In the genomic region with DNA sequence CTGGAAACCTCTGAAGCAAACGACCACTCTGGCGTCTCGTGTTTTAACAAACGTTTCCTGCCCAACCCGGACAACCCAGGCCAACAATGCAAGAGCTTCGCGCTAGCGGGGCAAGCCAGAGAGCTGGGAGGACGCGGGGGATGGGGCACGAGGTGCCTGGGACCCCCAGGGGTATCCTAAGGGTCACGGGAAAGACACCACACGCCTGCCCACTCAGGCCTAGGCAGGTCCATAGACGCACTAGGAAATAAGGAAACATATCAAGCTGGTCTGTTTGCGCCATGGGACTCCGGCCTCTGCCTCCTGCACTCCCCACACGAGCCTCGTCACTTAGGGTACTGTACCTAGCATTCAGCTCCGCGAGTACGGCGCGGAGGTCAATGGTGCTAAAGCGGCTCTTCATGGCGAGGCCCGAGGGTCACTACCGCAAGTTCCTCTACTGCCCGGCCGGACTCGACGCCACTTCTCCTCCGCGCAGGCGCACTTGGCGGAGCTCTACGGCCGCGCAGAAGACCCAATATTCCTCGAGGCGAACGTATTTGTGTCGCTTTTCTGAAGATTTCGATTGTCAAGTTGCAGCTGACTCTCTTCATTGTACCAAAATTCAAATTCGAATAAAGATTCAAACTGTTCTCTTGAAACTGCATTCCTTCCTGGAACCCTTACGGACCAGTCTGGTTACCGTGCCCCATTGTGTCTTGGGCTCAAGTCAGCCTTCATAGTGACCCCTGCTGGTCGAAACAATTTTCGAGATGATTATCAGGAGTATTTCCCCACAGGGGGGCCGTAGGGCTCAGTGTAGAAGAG, we compare ENCODE assay signal across 1 cellular context.
TF ChIP-seq lines count a peak whose summit lies in the region.

A gene with protein sequence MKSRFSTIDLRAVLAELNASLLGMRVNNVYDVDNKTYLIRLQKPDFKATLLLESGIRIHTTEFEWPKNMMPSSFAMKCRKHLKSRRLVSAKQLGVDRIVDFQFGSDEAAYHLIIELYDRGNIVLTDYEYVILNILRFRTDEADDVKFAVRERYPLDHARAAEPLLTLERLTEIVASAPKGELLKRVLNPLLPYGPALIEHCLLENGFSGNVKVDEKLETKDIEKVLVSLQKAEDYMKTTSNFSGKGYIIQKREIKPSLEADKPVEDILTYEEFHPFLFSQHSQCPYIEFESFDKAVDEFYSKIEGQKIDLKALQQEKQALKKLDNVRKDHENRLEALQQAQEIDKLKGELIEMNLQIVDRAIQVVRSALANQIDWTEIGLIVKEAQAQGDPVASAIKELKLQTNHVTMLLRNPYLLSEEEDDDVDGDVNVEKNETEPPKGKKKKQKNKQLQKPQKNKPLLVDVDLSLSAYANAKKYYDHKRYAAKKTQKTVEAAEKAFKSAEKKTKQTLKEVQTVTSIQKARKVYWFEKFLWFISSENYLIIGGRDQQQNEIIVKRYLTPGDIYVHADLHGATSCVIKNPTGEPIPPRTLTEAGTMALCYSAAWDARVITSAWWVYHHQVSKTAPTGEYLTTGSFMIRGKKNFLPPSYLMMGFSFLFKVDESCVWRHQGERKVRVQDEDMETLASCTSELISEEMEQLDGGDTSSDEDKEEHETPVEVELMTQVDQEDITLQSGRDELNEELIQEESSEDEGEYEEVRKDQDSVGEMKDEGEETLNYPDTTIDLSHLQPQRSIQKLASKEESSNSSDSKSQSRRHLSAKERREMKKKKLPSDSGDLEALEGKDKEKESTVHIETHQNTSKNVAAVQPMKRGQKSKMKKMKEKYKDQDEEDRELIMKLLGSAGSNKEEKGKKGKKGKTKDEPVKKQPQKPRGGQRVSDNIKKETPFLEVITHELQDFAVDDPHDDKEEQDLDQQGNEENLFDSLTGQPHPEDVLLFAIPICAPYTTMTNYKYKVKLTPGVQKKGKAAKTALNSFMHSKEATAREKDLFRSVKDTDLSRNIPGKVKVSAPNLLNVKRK (minus strand): TSS at position 438 of the 807 bp plus-strand sequence. CDS start 35 bp downstream, at position 403.

TF ChIP-seq in HepG2, 621 proteins besides CTCF, POLR2A, EP300 and RAD21 (continued from another document):
- TF ChIP-seq, protein P1, sequence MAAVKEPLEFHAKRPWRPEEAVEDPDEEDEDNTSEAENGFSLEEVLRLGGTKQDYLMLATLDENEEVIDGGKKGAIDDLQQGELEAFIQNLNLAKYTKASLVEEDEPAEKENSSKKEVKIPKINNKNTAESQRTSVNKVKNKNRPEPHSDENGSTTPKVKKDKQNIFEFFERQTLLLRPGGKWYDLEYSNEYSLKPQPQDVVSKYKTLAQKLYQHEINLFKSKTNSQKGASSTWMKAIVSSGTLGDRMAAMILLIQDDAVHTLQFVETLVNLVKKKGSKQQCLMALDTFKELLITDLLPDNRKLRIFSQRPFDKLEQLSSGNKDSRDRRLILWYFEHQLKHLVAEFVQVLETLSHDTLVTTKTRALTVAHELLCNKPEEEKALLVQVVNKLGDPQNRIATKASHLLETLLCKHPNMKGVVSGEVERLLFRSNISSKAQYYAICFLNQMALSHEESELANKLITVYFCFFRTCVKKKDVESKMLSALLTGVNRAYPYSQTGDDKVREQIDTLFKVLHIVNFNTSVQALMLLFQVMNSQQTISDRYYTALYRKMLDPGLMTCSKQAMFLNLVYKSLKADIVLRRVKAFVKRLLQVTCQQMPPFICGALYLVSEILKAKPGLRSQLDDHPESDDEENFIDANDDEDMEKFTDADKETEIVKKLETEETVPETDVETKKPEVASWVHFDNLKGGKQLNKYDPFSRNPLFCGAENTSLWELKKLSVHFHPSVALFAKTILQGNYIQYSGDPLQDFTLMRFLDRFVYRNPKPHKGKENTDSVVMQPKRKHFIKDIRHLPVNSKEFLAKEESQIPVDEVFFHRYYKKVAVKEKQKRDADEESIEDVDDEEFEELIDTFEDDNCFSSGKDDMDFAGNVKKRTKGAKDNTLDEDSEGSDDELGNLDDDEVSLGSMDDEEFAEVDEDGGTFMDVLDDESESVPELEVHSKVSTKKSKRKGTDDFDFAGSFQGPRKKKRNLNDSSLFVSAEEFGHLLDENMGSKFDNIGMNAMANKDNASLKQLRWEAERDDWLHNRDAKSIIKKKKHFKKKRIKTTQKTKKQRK (IDR thresholded peaks at IDR 0.05; ENCODE audit: low read length), result no peak
- TF ChIP-seq HES4 (CRISPR knock-in tag; IDR thresholded peaks at IDR 0.05; ENCODE audit: borderline replicate concordance) (peak; percentile 90), YY1 (IDR thresholded peaks at IDR 0.05; ENCODE audit: insufficient read depth, insufficient replicate concordance, low read depth, low read length) (peak; percentile 76), REL (CRISPR knock-in tag; conservative IDR thresholded peaks at IDR 0.05) (no peak; the same call in 1 of the 2 replicates), ZKSCAN8 (CRISPR knock-in tag; IDR thresholded peaks at IDR 0.05; ENCODE audit: borderline replicate concordance) (0 out of 2 replicates have a peak, but pooled peaks have one; percentile 71), ATM (IDR thresholded peaks at IDR 0.05; ENCODE audit: borderline replicate concordance) (no peak), ZNF180 (CRISPR knock-in tag; IDR thresholded peaks at IDR 0.05; ENCODE audit: borderline replicate concordance, low read depth) (no peak), MAFG (CRISPR knock-in tag; IDR thresholded peaks at IDR 0.05) (no peak)
- TF ChIP-seq, protein P2, sequence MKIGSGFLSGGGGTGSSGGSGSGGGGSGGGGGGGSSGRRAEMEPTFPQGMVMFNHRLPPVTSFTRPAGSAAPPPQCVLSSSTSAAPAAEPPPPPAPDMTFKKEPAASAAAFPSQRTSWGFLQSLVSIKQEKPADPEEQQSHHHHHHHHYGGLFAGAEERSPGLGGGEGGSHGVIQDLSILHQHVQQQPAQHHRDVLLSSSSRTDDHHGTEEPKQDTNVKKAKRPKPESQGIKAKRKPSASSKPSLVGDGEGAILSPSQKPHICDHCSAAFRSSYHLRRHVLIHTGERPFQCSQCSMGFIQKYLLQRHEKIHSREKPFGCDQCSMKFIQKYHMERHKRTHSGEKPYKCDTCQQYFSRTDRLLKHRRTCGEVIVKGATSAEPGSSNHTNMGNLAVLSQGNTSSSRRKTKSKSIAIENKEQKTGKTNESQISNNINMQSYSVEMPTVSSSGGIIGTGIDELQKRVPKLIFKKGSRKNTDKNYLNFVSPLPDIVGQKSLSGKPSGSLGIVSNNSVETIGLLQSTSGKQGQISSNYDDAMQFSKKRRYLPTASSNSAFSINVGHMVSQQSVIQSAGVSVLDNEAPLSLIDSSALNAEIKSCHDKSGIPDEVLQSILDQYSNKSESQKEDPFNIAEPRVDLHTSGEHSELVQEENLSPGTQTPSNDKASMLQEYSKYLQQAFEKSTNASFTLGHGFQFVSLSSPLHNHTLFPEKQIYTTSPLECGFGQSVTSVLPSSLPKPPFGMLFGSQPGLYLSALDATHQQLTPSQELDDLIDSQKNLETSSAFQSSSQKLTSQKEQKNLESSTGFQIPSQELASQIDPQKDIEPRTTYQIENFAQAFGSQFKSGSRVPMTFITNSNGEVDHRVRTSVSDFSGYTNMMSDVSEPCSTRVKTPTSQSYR (CRISPR knock-in tag; IDR thresholded peaks at IDR 0.05; ENCODE audit: borderline replicate concordance), result no peak
TF ChIP-seq in HepG2: peak in this region for 248.
